ENCODE assay signal across 22 cellular contexts in genomic region chr12:90062799-90063198, GRCh38.
DNase-seq lines count a peak whose midpoint lies in the region; ATAC-seq, FAIRE-seq and TF ChIP-seq lines count a peak whose summit lies in the region.
"Had no signal": no experiment of that assay in that cellular context is flagged by ENCODE, and none has a peak within 500 bp of the region (broad histone marks: within the 10 kb centered on the region; RNA-seq: fewer than 3 reads in every experiment).

No MANE protein-coding gene starts in this region.

- H4K20me1 ChIP-seq in mammary epithelial cell (ENCODE audit: insufficient read depth, low read length) (no peaks in the 10 kb centered on the region), K562 (replicated peaks; ENCODE audit: control insufficient read depth, insufficient read depth, low read length) (no peaks in the 10 kb centered on the region)

- H3K79me2 ChIP-seq in mammary epithelial cell (ENCODE audit: insufficient read depth, low read length) (no peaks in the 10 kb centered on the region), K562 (ENCODE audit: control insufficient read depth, insufficient read depth, low read length) (no peaks in the 10 kb centered on the region)

- BruUV-seq in mammary epithelial cell (replicated peaks; lab: Mats Ljungman, UMichigan) (no TSS peak), MCF 10A (replicated peaks; lab: Mats Ljungman, UMichigan) (no TSS peak), K562 (replicated peaks; lab: Mats Ljungman, UMichigan) (no TSS peak)

- H3K27me3 Mint-ChIP-seq in MCF 10A (ENCODE audit: insufficient read depth, unreplicated experiment), result no peaks in the 10 kb centered on the region
- no peaks in the 10 kb centered on the region for H3K27me3 Mint-ChIP-seq in T-helper 2 cell treated with Interferon-gamma antibody and Interleukin-4, amounts not matched to agents 5 μg/mL and 100 μg/mL, for 36 hours (ENCODE audit: low read depth)
- H3K27me3 Mint-ChIP-seq: activated naive CD8-positive, alpha-beta T cell treated with anti-CD3 and anti-CD28 coated beads, Interleukin-2, amount 10 ng/mL, durations not matched to agents 7 days and 5 days; CD4-positive, alpha-beta T cell had no signal

- no peaks in the 10 kb centered on the region for H3K27me3 ChIP-seq in mammary epithelial cell (ENCODE audit: insufficient read depth, low read length)
- no peaks in the 10 kb centered on the region for H3K27me3 ChIP-seq in K562 (ENCODE audit: control insufficient read depth in 2 of 2, insufficient read depth in 2 of 2, low read length in 2 of 2)
- H3K27me3 ChIP-seq: brain microvascular endothelial cell, gastroesophageal sphincter, thyroid gland had no signal

- TF ChIP-seq RAD21 in K562 (CRISPR knock-in tag; conservative IDR thresholded peaks at IDR 0.05 in 1 of 2, IDR thresholded peaks at IDR 0.05 in 1 of 2), result peak; percentile 27 to 33

- H3K9me3 ChIP-seq in mammary epithelial cell (replicated peaks; ENCODE audit: insufficient read depth, low read length), result no peaks in the 10 kb centered on the region
- H3K9me3 ChIP-seq in K562 (replicated peaks; ENCODE audit: control insufficient read depth, insufficient read depth, low read depth, low read length), result no peaks in the 10 kb centered on the region
- H3K9me3 ChIP-seq: gastroesophageal sphincter, thyroid gland had no signal

- CTCF ChIA-PET in mammary epithelial cell (lab: Charles Lee; ENCODE audit: low non-redundant PET), result no interaction called here
- CTCF ChIA-PET in MCF 10A (lab: Yijun Ruan, JAX), result no interaction called here
- CTCF ChIA-PET in K562 (lab: Yijun Ruan, JAX; ENCODE audit: low intra/inter-chr PET ratio), result no interaction called here

- no peak overlapping the region for H3K4me3 ChIP-seq in mammary epithelial cell (replicated peaks in 1 of 3; ENCODE audit: insufficient read depth in 1 of 3, low read depth in 2 of 3, low read length in 3 of 3)
- no peak overlapping the region for H3K4me3 ChIP-seq in NB4 (ENCODE audit: low read depth, low read length)
- H3K4me3 ChIP-seq in K562, result no peak overlapping the region
- H3K4me3 ChIP-seq: gastroesophageal sphincter, thyroid gland had no signal

- H3K9me1 ChIP-seq in K562 (ENCODE audit: control insufficient read depth, insufficient read depth, low read length), result no peaks in the 10 kb centered on the region

- dilution Hi-C loops in mammary epithelial cell (cut with HindIII; ENCODE audit: low sequenced_read_pairs), result no loop called here

- no peaks in the 10 kb centered on the region for H3K36me3 ChIP-seq in mammary epithelial cell (ENCODE audit: insufficient read depth, low read length)
- no peaks in the 10 kb centered on the region for H3K36me3 ChIP-seq in K562 (ENCODE audit: control insufficient read depth, insufficient read depth, low read length)
- H3K36me3 ChIP-seq: brain microvascular endothelial cell, gastroesophageal sphincter, thyroid gland had no signal

- H2AFZ ChIP-seq in mammary epithelial cell (ENCODE audit: low read depth, low read length) (no peak overlapping the region), K562 (ENCODE audit: low read depth, low read length) (no peak overlapping the region)

- in situ Hi-C loops in mammary epithelial cell (cut with MboI; ENCODE audit: low sequenced_read_pairs in 2 of 2) (no loop called here), K562 (cut with MboI) (no loop called here)

- no peak for TF ChIP-seq CTCF in mammary epithelial cell (conservative IDR thresholded peaks at IDR 0.05 in 1 of 2, IDR thresholded peaks at IDR 0.05 in 1 of 2; ENCODE audit: extremely low read depth in 1 of 2, insufficient read depth in 1 of 2, low read depth in 1 of 2, low read length in 2 of 2)
- TF ChIP-seq CTCF in MCF 10A (IDR thresholded peaks at IDR 0.05; ENCODE audit: unreplicated experiment), result no peak
- no peak for TF ChIP-seq CTCF in NB4 (IDR thresholded peaks at IDR 0.05; ENCODE audit: low read depth, low read length)
- TF ChIP-seq CTCF in K562 (IDR thresholded peaks at IDR 0.05 in 2 of 3, conservative IDR thresholded peaks at IDR 0.05 in 1 of 3; ENCODE audit: insufficient read depth in 2 of 3, low read depth in 1 of 3, low read length in 3 of 3), result peak in 1 of 3 experiments; percentile 28; a peak in 2 of 6 replicates

- TF ChIP-seq POLR2A in NB4 (IDR thresholded peaks at IDR 0.05; ENCODE audit: extremely low read depth, insufficient read length), result no peak
- TF ChIP-seq POLR2A in K562 (conservative IDR thresholded peaks at IDR 0.05), result no peak

- no peaks in the 10 kb centered on the region for H3K4me1 Mint-ChIP-seq in MCF 10A (ENCODE audit: insufficient read depth, unreplicated experiment)
- H3K4me1 Mint-ChIP-seq in T-helper 2 cell treated with Interferon-gamma antibody and Interleukin-4, amounts not matched to agents 5 μg/mL and 100 μg/mL, for 36 hours (ENCODE audit: low read depth), result no peaks in the 10 kb centered on the region
- H3K4me1 Mint-ChIP-seq: activated naive CD8-positive, alpha-beta T cell treated with anti-CD3 and anti-CD28 coated beads, Interleukin-2, amount 10 ng/mL, durations not matched to agents 7 days and 5 days had no signal

- ATAC-seq in K562 (peak; percentile 56; the same call in 2 of the 3 replicates), Right ventricle myocardium inferior (no peak)
- ATAC-seq: gastroesophageal sphincter, left lobe of liver had no signal

- no peak overlapping the region for H3K9ac ChIP-seq in mammary epithelial cell (ENCODE audit: insufficient read depth, low read length)
- no peak overlapping the region for H3K9ac ChIP-seq in K562 (ENCODE audit: insufficient read depth in 1 of 2, low read depth in 2 of 2, low read length in 2 of 2)

- no peaks in the 10 kb centered on the region for H3K9me3 Mint-ChIP-seq in MCF 10A (ENCODE audit: unreplicated experiment)
- H3K9me3 Mint-ChIP-seq in T-helper 2 cell treated with Interferon-gamma antibody and Interleukin-4, amounts not matched to agents 5 μg/mL and 100 μg/mL, for 36 hours, result no peaks in the 10 kb centered on the region
- H3K9me3 Mint-ChIP-seq: activated naive CD8-positive, alpha-beta T cell treated with anti-CD3 and anti-CD28 coated beads, Interleukin-2, amount 10 ng/mL, durations not matched to agents 7 days and 5 days; CD4-positive, alpha-beta T cell had no signal

- no peak overlapping the region for H3K27ac Mint-ChIP-seq in MCF 10A (ENCODE audit: low read depth, unreplicated experiment)
- no peak overlapping the region for H3K27ac Mint-ChIP-seq in T-helper 2 cell treated with Interferon-gamma antibody and Interleukin-4, amounts not matched to agents 5 μg/mL and 100 μg/mL, for 36 hours
- H3K27ac Mint-ChIP-seq: activated naive CD8-positive, alpha-beta T cell treated with anti-CD3 and anti-CD28 coated beads, Interleukin-2, amount 10 ng/mL, durations not matched to agents 7 days and 5 days; CD4-positive, alpha-beta T cell had no signal

- FAIRE-seq in K562 (lab: Jason Lieb, UNC), result no peak
- FAIRE-seq: endothelial cell of umbilical vein had no signal

- no peak overlapping the region for H3K4me3 Mint-ChIP-seq in MCF 10A (ENCODE audit: unreplicated experiment)
- no peak overlapping the region for H3K4me3 Mint-ChIP-seq in T-helper 2 cell treated with Interferon-gamma antibody and Interleukin-4, amounts not matched to agents 5 μg/mL and 100 μg/mL, for 36 hours
- H3K4me3 Mint-ChIP-seq: activated naive CD8-positive, alpha-beta T cell treated with anti-CD3 and anti-CD28 coated beads, Interleukin-2, amount 10 ng/mL, durations not matched to agents 7 days and 5 days; CD4-positive, alpha-beta T cell had no signal

- DNase-seq in mammary epithelial cell, result peak; percentile 28
- DNase-seq in MCF 10A (ENCODE audit: unreplicated experiment), result no peak
- DNase-seq in NB4 (ENCODE audit: low read depth), result peak; percentile 9
- peak in 2 of 4 experiments; percentile 5 to 10 for DNase-seq in K562 (ENCODE audit: extremely low read depth in 1 of 4, low spot score in 3 of 4)
- no peak for DNase-seq in NCI-H146 (lab: John Stamatoyannopoulos, UW)
- no peak for DNase-seq in Right ventricle myocardium inferior (ENCODE audit: missing footprints)
- DNase-seq in T-helper 2 cell treated with Interferon-gamma antibody and Interleukin-4, amounts not matched to agents 5 μg/mL and 100 μg/mL, for 36 hours (ENCODE audit: low spot score), result no peak
- DNase-seq in amniotic stem cell (lab: John Stamatoyannopoulos, UW), result no peak
- DNase-seq: activated naive CD8-positive, alpha-beta T cell treated with anti-CD3 and anti-CD28 coated beads, Interleukin-2, amount 10 ng/mL, durations not matched to agents 7 days and 5 days; brain microvascular endothelial cell; CD4-positive, alpha-beta T cell; cortex of kidney; H7; Karpas-422; NCI-H1417 treated with DMSO at 0.1 percent for 48 hours; NCI-H2227 treated with DMSO at 0.1 percent for 48 hours; stimulated activated CD4-positive, alpha-beta T cell treated with anti-CD3 and anti-CD28 coated beads, Interleukin-12 subunit alpha, Interleukin-12 subunit beta, amount 100 ng/mL, for 4 hours; T-helper 9 cell; thyroid gland had no signal

- WGBS in mammary epithelial cell (ENCODE audit: low coverage, missing lambda C conversion rate), result 94% methylated on average over 4 of the region's 4 CpGs
- 0% methylated on average over 4 of the region's 4 CpGs for WGBS in K562 (ENCODE audit: insufficient coverage, low coverage, missing lambda C conversion rate)

- H3K4me1 ChIP-seq in mammary epithelial cell (ENCODE audit: insufficient read depth, low read length) (no peaks in the 10 kb centered on the region), K562 (replicated peaks in 1 of 2; ENCODE audit: control insufficient read depth in 2 of 2, insufficient read depth in 2 of 2, low read length in 2 of 2) (no peaks in the 10 kb centered on the region)
- H3K4me1 ChIP-seq: thyroid gland had no signal

- H3K4me2 ChIP-seq in mammary epithelial cell (ENCODE audit: insufficient read depth, low read depth, low read length) (no peak overlapping the region), K562 (ENCODE audit: insufficient read depth, low read length) (no peak overlapping the region)

- intact Hi-C loops in mammary epithelial cell (cut with micrococcal nuclease), result no loop called here
- intact Hi-C loops in MCF 10A (cut with micrococcal nuclease), result no loop called here
- intact Hi-C loops in K562 (cut with micrococcal nuclease), result no loop called here
- intact Hi-C loops in Right ventricle myocardium inferior (cut with DNase I), result no loop called here

- TF ChIP-seq EP300 in K562 (IDR thresholded peaks at IDR 0.05; ENCODE audit: low read length), result no peak

- H3K27ac ChIP-seq in mammary epithelial cell (ENCODE audit: insufficient read depth, low read depth, low read length) (no peak overlapping the region), K562 (ENCODE audit: extremely low read depth, low read depth, low read length) (no peak overlapping the region)
- H3K27ac ChIP-seq: brain microvascular endothelial cell, gastroesophageal sphincter, thyroid gland had no signal

- peaks cover 7% of the 10 kb centered on the region for H3K36me3 Mint-ChIP-seq in MCF 10A (ENCODE audit: insufficient read depth, unreplicated experiment)
- no peaks in the 10 kb centered on the region for H3K36me3 Mint-ChIP-seq in T-helper 2 cell treated with Interferon-gamma antibody and Interleukin-4, amounts not matched to agents 5 μg/mL and 100 μg/mL, for 36 hours (ENCODE audit: low read depth)
- H3K36me3 Mint-ChIP-seq: activated naive CD8-positive, alpha-beta T cell treated with anti-CD3 and anti-CD28 coated beads, Interleukin-2, amount 10 ng/mL, durations not matched to agents 7 days and 5 days had no signal

- POLR2A ChIA-PET in MCF 10A (lab: Yijun Ruan, JAX) (no interaction called here), K562 (lab: Yijun Ruan, JAX) (no interaction called here)

TF ChIP-seq in K562, 482 proteins besides CTCF, POLR2A, EP300 and RAD21 (continues in another document):
- TF ChIP-seq ARID2 (IDR thresholded peaks at IDR 0.05), result no peak

Comparison
In these comparisons a context has a peak if more than half of its experiments do, and no peak if none do; other contexts are left out.
1. DNase-seq: peak in mammary epithelial cell (single experiment) and NB4 (single experiment); none in MCF 10A (single experiment), NCI-H146 (single experiment), Right ventricle myocardium inferior (single experiment), T-helper 2 cell treated with Interferon-gamma antibody and Interleukin-4, amounts not matched to agents 5 μg/mL and 100 μg/mL, for 36 hours (single experiment) and amniotic stem cell (single experiment).